Comparison of ENCODE assay signal across 15 cellular contexts in genomic region chr3:15102833-15103232, GRCh38. TPM values are rescaled to one million over a fixed set of nuclear protein-coding genes. Genes with fewer than 3 reads are reported as not detected.
A peak's percentile ranks its signal among the peaks of the same experiment; 100 is the strongest.
DNase-seq lines count a peak whose midpoint lies in the region; ATAC-seq and TF ChIP-seq lines count a peak whose summit lies in the region.
"Had no signal": no experiment of that assay in that cellular context is flagged by ENCODE, and none has a peak within 500 bp of the region (broad histone marks: within the 10 kb centered on the region; RNA-seq: fewer than 3 reads in every experiment).

No MANE protein-coding gene starts in this region.

- in situ Hi-C loops in gastrocnemius medialis (cut with MboI; ENCODE audit: low sequenced_read_pairs in 4 of 4) = loop anchor here in 1 of 4 donors (25.0 kb wide), 1 partner anchor 309 kb away; no protein-coding TSS in a partner anchor

- no peak for TF ChIP-seq POLR2A in gastrocnemius medialis (IDR thresholded peaks at IDR 0.05)

- H3K9me3 ChIP-seq in ascending aorta = no peaks in the 10 kb centered on the region
- no peaks in the 10 kb centered on the region for H3K9me3 ChIP-seq in gastrocnemius medialis
- H3K9me3 ChIP-seq in aorta (ENCODE audit: control insufficient read depth, low read length) = no peaks in the 10 kb centered on the region
- H3K9me3 ChIP-seq in PC-3 (ENCODE audit: low read length) = no peaks in the 10 kb centered on the region

- H3K9ac ChIP-seq in PC-3 (ENCODE audit: low read length) = no peak overlapping the region
- H3K9ac ChIP-seq: KMS-11, neural progenitor cell had no signal

- H2AFZ ChIP-seq in PC-3 (ENCODE audit: low read length) = no peak overlapping the region
- H2AFZ ChIP-seq: neural progenitor cell had no signal

- ATAC-seq in left ventricle myocardium superior (peak; percentile 65), gastrocnemius medialis (peak; percentile 62 to 67), HG02870 (IDR thresholded peaks at IDR 0.05; ENCODE audit: unreplicated experiment) (no peak), aorta (ENCODE audit: low FRiP score) (no peak), PC-3 (no peak)
- ATAC-seq: HCT116; stimulated activated memory B cell treated with anti-CD40 and anti-IgM and Interleukin-4, amounts not matched to agents 10 μg/mL and 1 μg/mL and 100 μg/mL, for 72 hours had no signal

- H3K36me3 ChIP-seq in ascending aorta = no peaks in the 10 kb centered on the region
- no peaks in the 10 kb centered on the region for H3K36me3 ChIP-seq in gastrocnemius medialis
- H3K36me3 ChIP-seq in aorta (ENCODE audit: control insufficient read depth in 1 of 2, insufficient read depth in 2 of 2, low read length in 1 of 2) = no peaks in the 10 kb centered on the region
- H3K36me3 ChIP-seq in PC-3 (ENCODE audit: low read depth, low read length) = no peaks in the 10 kb centered on the region
- H3K36me3 ChIP-seq: neural progenitor cell had no signal

- H3K27ac Mint-ChIP-seq in HFFc6 = no peak overlapping the region
- H3K27ac Mint-ChIP-seq in activated T-helper 2 cell treated with anti-CD3 and anti-CD28 coated beads, Interferon-gamma antibody, Interleukin-2, Interleukin-4, amounts not matched to agents 10 μg/mL and 5 μg/mL and 100 μg/mL, durations not matched to agents 14 hours and 24 hours and 36 hours = no peak overlapping the region
- H3K27ac Mint-ChIP-seq: activated T-cell treated with anti-CD3 and anti-CD28 coated beads, Interleukin-2, amount 50 U/mL, for 24 hours; neural progenitor cell; stimulated activated memory B cell treated with anti-CD40 and anti-IgM and Interleukin-4, amounts not matched to agents 10 μg/mL and 1 μg/mL and 100 μg/mL, for 72 hours had no signal

- H3K36me3 Mint-ChIP-seq in HFFc6 (ENCODE audit: low read depth) = peaks cover 8% of the 10 kb centered on the region
- H3K36me3 Mint-ChIP-seq in activated T-helper 2 cell treated with anti-CD3 and anti-CD28 coated beads, Interferon-gamma antibody, Interleukin-2, Interleukin-4, amounts not matched to agents 10 μg/mL and 5 μg/mL and 100 μg/mL, durations not matched to agents 14 hours and 24 hours and 36 hours (ENCODE audit: low read depth) = peaks cover 2% of the 10 kb centered on the region
- H3K36me3 Mint-ChIP-seq: neural progenitor cell; stimulated activated memory B cell treated with anti-CD40 and anti-IgM and Interleukin-4, amounts not matched to agents 10 μg/mL and 1 μg/mL and 100 μg/mL, for 72 hours had no signal

- H3K79me2 ChIP-seq in PC-3 (ENCODE audit: low read length) = peaks cover 11% of the 10 kb centered on the region

- TF ChIP-seq CTCF in HFFc6 (IDR thresholded peaks at IDR 0.05) = no peak
- TF ChIP-seq CTCF in ascending aorta (IDR thresholded peaks at IDR 0.05) = no peak
- no peak for TF ChIP-seq CTCF in gastrocnemius medialis (IDR thresholded peaks at IDR 0.05 in 4 of 5, conservative IDR thresholded peaks at IDR 0.05 in 1 of 5)
- TF ChIP-seq CTCF in PC-3 (conservative IDR thresholded peaks at IDR 0.05; ENCODE audit: low read depth, low read length) = no peak

- H3K9me2 ChIP-seq in PC-3 (replicated peaks; ENCODE audit: low read length) = no peaks in the 10 kb centered on the region

- H3K27ac ChIP-seq in ascending aorta = peak overlapping the region; percentile 67 to 72
- peak overlapping the region; percentile 87 to 95 (median 92) for H3K27ac ChIP-seq in gastrocnemius medialis
- no peak overlapping the region for H3K27ac ChIP-seq in aorta (ENCODE audit: low read depth in 1 of 2, low read length in 2 of 2)
- H3K27ac ChIP-seq in PC-3 (ENCODE audit: low read length) = no peak overlapping the region
- H3K27ac ChIP-seq: KMS-11, neural progenitor cell had no signal

- H3K4me3 Mint-ChIP-seq in HFFc6 = no peak overlapping the region
- H3K4me3 Mint-ChIP-seq in activated T-helper 2 cell treated with anti-CD3 and anti-CD28 coated beads, Interferon-gamma antibody, Interleukin-2, Interleukin-4, amounts not matched to agents 10 μg/mL and 5 μg/mL and 100 μg/mL, durations not matched to agents 14 hours and 24 hours and 36 hours (ENCODE audit: low read depth) = no peak overlapping the region
- H3K4me3 Mint-ChIP-seq: activated T-cell treated with anti-CD3 and anti-CD28 coated beads, Interleukin-2, amount 50 U/mL, for 24 hours; neural progenitor cell; stimulated activated memory B cell treated with anti-CD40 and anti-IgM and Interleukin-4, amounts not matched to agents 10 μg/mL and 1 μg/mL and 100 μg/mL, for 72 hours had no signal

- H3F3A ChIP-seq in PC-3 (ENCODE audit: low read length, unreplicated experiment) = no peaks in the 10 kb centered on the region

- H3K9me3 Mint-ChIP-seq in HFFc6 = no peaks in the 10 kb centered on the region
- no peaks in the 10 kb centered on the region for H3K9me3 Mint-ChIP-seq in activated T-helper 2 cell treated with anti-CD3 and anti-CD28 coated beads, Interferon-gamma antibody, Interleukin-2, Interleukin-4, amounts not matched to agents 10 μg/mL and 5 μg/mL and 100 μg/mL, durations not matched to agents 14 hours and 24 hours and 36 hours
- H3K9me3 Mint-ChIP-seq: activated T-cell treated with anti-CD3 and anti-CD28 coated beads, Interleukin-2, amount 50 U/mL, for 24 hours; neural progenitor cell; stimulated activated memory B cell treated with anti-CD40 and anti-IgM and Interleukin-4, amounts not matched to agents 10 μg/mL and 1 μg/mL and 100 μg/mL, for 72 hours had no signal

- no peaks in the 10 kb centered on the region for H3K27me3 ChIP-seq in ascending aorta
- H3K27me3 ChIP-seq in gastrocnemius medialis = no peaks in the 10 kb centered on the region
- no peaks in the 10 kb centered on the region for H3K27me3 ChIP-seq in aorta (ENCODE audit: control insufficient read depth in 1 of 2, insufficient read depth in 2 of 2, low read length in 1 of 2)
- no peaks in the 10 kb centered on the region for H3K27me3 ChIP-seq in PC-3 (ENCODE audit: low read length)
- H3K27me3 ChIP-seq: neural progenitor cell had no signal

- H3K4me2 ChIP-seq in PC-3 (ENCODE audit: low read length) = no peak overlapping the region
- H3K4me2 ChIP-seq: KMS-11, neural progenitor cell had no signal

- intact Hi-C loops in ascending aorta (cut with DNase I) = loop anchor here (10.0 kb wide), 1 partner anchor 272 kb away; no protein-coding TSS in a partner anchor
- intact Hi-C loops in left ventricle myocardium superior (cut with micrococcal nuclease) = no loop called here
- intact Hi-C loops in gastrocnemius medialis (cut with DNase I; ENCODE audit: low total_unique reads) = loop anchor here (1.0 to 5.0 kb wide), 5 partner anchors 96 to 276 kb away; partner anchors contain the start of gene CAPN7
- intact Hi-C loops in aorta (cut with DNase I) = no loop called here
- intact Hi-C loops in activated T-helper 2 cell treated with anti-CD3 and anti-CD28 coated beads, Interferon-gamma antibody, Interleukin-2, Interleukin-4, amounts not matched to agents 10 μg/mL and 5 μg/mL and 100 μg/mL, durations not matched to agents 14 hours and 24 hours and 36 hours (cut with micrococcal nuclease) = loop anchor here (10.0 kb wide), 1 partner anchor 452 kb away; no protein-coding TSS in a partner anchor
- intact Hi-C loops in PC-3 (cut with micrococcal nuclease) = no loop called here

- H3K4me1 Mint-ChIP-seq in HFFc6 (ENCODE audit: low read depth) = peaks cover 21% of the 10 kb centered on the region
- H3K4me1 Mint-ChIP-seq in activated T-helper 2 cell treated with anti-CD3 and anti-CD28 coated beads, Interferon-gamma antibody, Interleukin-2, Interleukin-4, amounts not matched to agents 10 μg/mL and 5 μg/mL and 100 μg/mL, durations not matched to agents 14 hours and 24 hours and 36 hours (ENCODE audit: low read depth) = peaks cover 11% of the 10 kb centered on the region

- H3K4me1 ChIP-seq in ascending aorta (peaks cover 0 to 22% of the 10 kb centered on the region in 2 donors), gastrocnemius medialis (peaks cover 30 to 37% of the 10 kb centered on the region in 2 donors), aorta (ENCODE audit: control insufficient read depth in 1 of 2, insufficient read depth in 2 of 2, low read length in 2 of 2) (peaks cover 0 to 4% of the 10 kb centered on the region in 2 donors), PC-3 (ENCODE audit: insufficient read depth, low read length) (peaks cover 22% of the 10 kb centered on the region)

- H3K4me3 ChIP-seq in ascending aorta (no peak overlapping the region), gastrocnemius medialis (peak overlapping the region in 2 of 4 donors; percentile 19 to 37), aorta (ENCODE audit: low read length in 2 of 2) (no peak overlapping the region), PC-3 (ENCODE audit: low read length) (no peak overlapping the region)
- H3K4me3 ChIP-seq: neural progenitor cell had no signal

- POLR2A ChIA-PET in PC-3 (lab: Charles Lee; ENCODE audit: unreplicated experiment) = no interaction called here

- no peaks in the 10 kb centered on the region for H4K20me1 ChIP-seq in PC-3 (ENCODE audit: low read length)

- DNase-seq in HFFc6 (peak; percentile 15), ascending aorta (ENCODE audit: low spot score in 2 of 2) (no peak), left ventricle myocardium superior (no peak), gastrocnemius medialis (peak; percentile 49 to 51), aorta (no peak), PC-3 (no peak)
- DNase-seq in activated T-helper 2 cell treated with anti-CD3 and anti-CD28 coated beads, Interferon-gamma antibody, Interleukin-2, Interleukin-4, amounts not matched to agents 10 μg/mL and 5 μg/mL and 100 μg/mL, durations not matched to agents 14 hours and 24 hours and 36 hours (ENCODE audit: low spot score) = no peak
- DNase-seq: activated T-cell treated with anti-CD3 and anti-CD28 coated beads, Interleukin-2, amount 50 U/mL, for 24 hours; COR-L47; NCI-H345 had no signal

- CTCF ChIA-PET in PC-3 (lab: Charles Lee) = interaction anchor here (0.6 kb wide), 1 partner anchor 366 kb away, joined by 3 read pairs; no protein-coding TSS in a partner anchor

- H3K27me3 Mint-ChIP-seq in HFFc6 (ENCODE audit: insufficient read depth) = peaks cover 6% of the 10 kb centered on the region
- H3K27me3 Mint-ChIP-seq in activated T-helper 2 cell treated with anti-CD3 and anti-CD28 coated beads, Interferon-gamma antibody, Interleukin-2, Interleukin-4, amounts not matched to agents 10 μg/mL and 5 μg/mL and 100 μg/mL, durations not matched to agents 14 hours and 24 hours and 36 hours (ENCODE audit: low read depth) = peaks cover 6% of the 10 kb centered on the region

- no TSS peak for BruUV-seq in PC-3 (replicated peaks; lab: Mats Ljungman, UMichigan)

- WGBS in aorta, 2 donors = 39 to 43% methylated on average over 3 of the region's 3 CpGs

RNA-seq across cellular contexts. Expression of gene RBSN, which starts 3.9 kb away (rescaled TPM):
- 10 to 100 TPM; 17.6 to 22.2 (median 19.3) TPM for total RNA-seq in HFFc6 (2021; fragmentation: NEBNext Ultra II Directional; extraction: Animal tissue kit (Norgen Biotek cat#: 25700))
- total RNA-seq in ascending aorta (17.2 TPM), left ventricle myocardium superior (17.8 TPM), gastrocnemius medialis (10 to 100 TPM; 26.8 to 42.6 (median 28.6) TPM), aorta (10 to 100 TPM; 32.4 to 39.2 TPM), PC-3 (2014; rRNA removed) (18.7 and 26.8 TPM in 2 replicates)
- polyA plus RNA-seq in aorta = 10 to 100 TPM; 12.9 to 13.8 TPM
- total RNA-seq in activated T-helper 2 cell treated with anti-CD3 and anti-CD28 coated beads, Interferon-gamma antibody, Interleukin-2, Interleukin-4, amounts not matched to agents 10 μg/mL and 5 μg/mL and 100 μg/mL, durations not matched to agents 14 hours and 24 hours and 36 hours = 11.3 and 13.0 TPM in 2 replicates

RNA-seq across cellular contexts. Expression of gene MRPS25, which starts 37.7 kb away (rescaled TPM):
- 10 to 100 TPM; 31.4 to 45.2 (median 33.4) TPM for total RNA-seq in HFFc6 (2021; fragmentation: NEBNext Ultra II Directional; extraction: Animal tissue kit (Norgen Biotek cat#: 25700))
- total RNA-seq in ascending aorta (8.1 TPM), left ventricle myocardium superior (153 TPM), gastrocnemius medialis (10 to 100 TPM; 71.4 to 88.6 (median 73.9) TPM), aorta (10 to 100 TPM; 27.5 to 37.6 TPM), PC-3 (2014; rRNA removed) (42.9 and 46.0 TPM in 2 replicates)
- 10 to 100 TPM; 10.8 to 31.8 TPM for polyA plus RNA-seq in aorta
- total RNA-seq in activated T-helper 2 cell treated with anti-CD3 and anti-CD28 coated beads, Interferon-gamma antibody, Interleukin-2, Interleukin-4, amounts not matched to agents 10 μg/mL and 5 μg/mL and 100 μg/mL, durations not matched to agents 14 hours and 24 hours and 36 hours = 83.9 and 91.6 TPM in 2 replicates

Comparison
In these comparisons a context has a peak if more than half of its experiments do, and no peak if none do; other contexts are left out.
1. DNase-seq: peak in HFFc6 (single experiment) and gastrocnemius medialis (2 of 2); none in ascending aorta (0 of 2), left ventricle myocardium superior (single experiment), aorta (0 of 2), activated T-helper 2 cell treated with anti-CD3 and anti-CD28 coated beads, Interferon-gamma antibody, Interleukin-2, Interleukin-4, amounts not matched to agents 10 μg/mL and 5 μg/mL and 100 μg/mL, durations not matched to agents 14 hours and 24 hours and 36 hours (single experiment) and PC-3 (single experiment).
2. H3K27ac ChIP-seq: peak in ascending aorta (2 of 2) and gastrocnemius medialis (4 of 4); none in aorta (0 of 2) and PC-3 (single experiment).
3. ATAC-seq: peak in left ventricle myocardium superior (single experiment) and gastrocnemius medialis (2 of 2); none in HG02870 (single experiment), aorta (single experiment) and PC-3 (single experiment).
4. intact Hi-C loops: an anchor here in ascending aorta (10.0 kb wide), gastrocnemius medialis (1.0 to 5.0 kb wide) and activated T-helper 2 cell treated with anti-CD3 and anti-CD28 coated beads, Interferon-gamma antibody, Interleukin-2, Interleukin-4, amounts not matched to agents 10 μg/mL and 5 μg/mL and 100 μg/mL, durations not matched to agents 14 hours and 24 hours and 36 hours (10.0 kb wide); none called in left ventricle myocardium superior, aorta and PC-3.